21 cellular contexts compared by ENCODE assay signal in genomic region chr2:148177559-148177958, GRCh38.
DNase-seq lines count a peak whose midpoint lies in the region; ATAC-seq, FAIRE-seq and TF ChIP-seq lines count a peak whose summit lies in the region.
"Had no signal": no experiment of that assay in that cellular context is flagged by ENCODE, and none has a peak within 500 bp of the region (broad histone marks: within the 10 kb centered on the region; RNA-seq: fewer than 3 reads in every experiment).

No MANE protein-coding gene starts in this region.

- H2AFZ ChIP-seq in HepG2 (ENCODE audit: low read length): no peak overlapping the region
- no peak overlapping the region for H2AFZ ChIP-seq in IMR-90 (replicated peaks; ENCODE audit: low read length, poor library complexity)
- no peak overlapping the region for H2AFZ ChIP-seq in K562 (ENCODE audit: low read depth, low read length)
- H2AFZ ChIP-seq in H9 (ENCODE audit: low read length): no peak overlapping the region
- H2AFZ ChIP-seq: GM23248 had no signal

- peaks cover 0 to 3% of the 10 kb centered on the region in 2 experiments; a peak in 1 of 5 replicates for H3K36me3 ChIP-seq in HepG2 (replicated peaks in 1 of 2; ENCODE audit: control insufficient read depth in 1 of 2, insufficient read depth in 2 of 2, low read length in 2 of 2)
- no peaks in the 10 kb centered on the region for H3K36me3 ChIP-seq in right lobe of liver
- peaks cover 6% of the 10 kb centered on the region for H3K36me3 ChIP-seq in IMR-90 (ENCODE audit: control insufficient read depth, insufficient read depth, low read length)
- H3K36me3 ChIP-seq in K562 (ENCODE audit: control insufficient read depth, insufficient read depth, low read length): no peaks in the 10 kb centered on the region
- H3K36me3 ChIP-seq in spleen: peaks cover 0 to 32% (median 7%) of the 10 kb centered on the region in 6 donors

- no peak overlapping the region for H3K56ac ChIP-seq in IMR-90 (ENCODE audit: extremely low read depth, insufficient read depth, low read length)
- H3K56ac ChIP-seq in H9 (ENCODE audit: insufficient read length, low read depth, low read length): no peak overlapping the region

- H3K23ac ChIP-seq in IMR-90 (ENCODE audit: low read depth, low read length) (no peak overlapping the region), H9 (ENCODE audit: insufficient read length, low read depth, low read length) (no peak overlapping the region)

- no peak for TF ChIP-seq RAD21 in HepG2 (CRISPR knock-in tag; IDR thresholded peaks at IDR 0.05)
- no peak for TF ChIP-seq RAD21 in IMR-90 (IDR thresholded peaks at IDR 0.05; ENCODE audit: low read length)
- TF ChIP-seq RAD21 in K562 (CRISPR knock-in tag; conservative IDR thresholded peaks at IDR 0.05 in 1 of 2, IDR thresholded peaks at IDR 0.05 in 1 of 2): no peak

- H3K4ac ChIP-seq in IMR-90 (ENCODE audit: low read depth, low read length) (no peak overlapping the region), H9 (ENCODE audit: low read depth, low read length) (no peak overlapping the region)

- no peaks in the 10 kb centered on the region; the same call in 1 of the 2 replicates for H3K9me1 ChIP-seq in IMR-90 (ENCODE audit: insufficient read depth, low read length)
- H3K9me1 ChIP-seq in K562 (ENCODE audit: control insufficient read depth, insufficient read depth, low read length): no peaks in the 10 kb centered on the region

- H4K8ac ChIP-seq in IMR-90 (ENCODE audit: low read depth in 2 of 2, low read length in 2 of 2) (no peak overlapping the region), H9 (replicated peaks; ENCODE audit: insufficient read length, low read depth, low read length) (no peak overlapping the region)

- H2BK15ac ChIP-seq in IMR-90 (ENCODE audit: low read depth, low read length): no peak overlapping the region
- H2BK15ac ChIP-seq in H9 (ENCODE audit: low read depth, low read length): no peak overlapping the region

- H2BK12ac ChIP-seq in H9 (ENCODE audit: insufficient read length, low read depth, low read length): no peak overlapping the region

- 62% methylated on average over 1 of the region's 1 CpG for WGBS in HepG2 (ENCODE audit: low lambda C conversion rate)
- WGBS in right lobe of liver (ENCODE audit: insufficient coverage, low coverage, low lambda C conversion rate, missing lambda C conversion rate): 93% methylated on average over 1 of the region's 1 CpG
- no CpG with 5 or more reads among the region's 1 CpG for WGBS in IMR-90 (ENCODE audit: extremely low coverage in 2 of 2, insufficient read length in 1 of 2), 2 experiments
- WGBS in K562 (ENCODE audit: insufficient coverage, low coverage, missing lambda C conversion rate): 0% methylated on average over 1 of the region's 1 CpG
- 89 to 100% (median 95%) methylated on average over 1 of the region's 1 CpG for WGBS in spleen, 5 donors
- WGBS in H9 (ENCODE audit: extremely low coverage, insufficient read length, low lambda C conversion rate): no CpG with 5 or more reads among the region's 1 CpG

- H2AK5ac ChIP-seq in IMR-90 (ENCODE audit: low read depth, low read length): no peak overlapping the region
- H2AK5ac ChIP-seq in H9 (ENCODE audit: insufficient read length, low read length): no peak overlapping the region

- no peak overlapping the region for H2AK9ac ChIP-seq in IMR-90 (replicated peaks; ENCODE audit: low read depth, low read length, poor library complexity)

- POLR2A ChIA-PET in HepG2 (lab: Yijun Ruan, JAX): no interaction called here
- POLR2A ChIA-PET in IMR-90 (lab: Charles Lee; ENCODE audit: unreplicated experiment): no interaction called here
- POLR2A ChIA-PET in K562 (lab: Yijun Ruan, JAX): no interaction called here

- DNase-seq in HepG2 (ENCODE audit: low spot score): no peak
- no peak for DNase-seq in right lobe of liver
- DNase-seq in IMR-90: no peak
- peak; percentile 67 for DNase-seq in NCI-H1105 treated with DMSO at 0.1 percent for 48 hours (lab: John Stamatoyannopoulos, UW)
- DNase-seq in K562 (ENCODE audit: extremely low read depth in 1 of 4, low spot score in 3 of 4): no peak
- no peak for DNase-seq in stimulated activated CD4-positive, alpha-beta T cell treated with anti-CD3 and anti-CD28 coated beads, Interleukin-1b, Interleukin-23, amount 100 ng/mL, for 48 hours
- DNase-seq in spleen: no peak
- DNase-seq in H9: no peak
- DNase-seq: 8988T; C1 segment of cervical spinal cord; Calu3; CD4-positive, alpha-beta memory T cell; COR-L47; DMS153; GF-D8; GM23248; H7 had no signal

- no peaks in the 10 kb centered on the region for H3K9me3 ChIP-seq in HepG2 (ENCODE audit: low read length)
- no peaks in the 10 kb centered on the region for H3K9me3 ChIP-seq in right lobe of liver
- no peaks in the 10 kb centered on the region for H3K9me3 ChIP-seq in IMR-90 (ENCODE audit: control insufficient read depth, insufficient read depth, low read length)
- no peaks in the 10 kb centered on the region for H3K9me3 ChIP-seq in K562 (replicated peaks; ENCODE audit: control insufficient read depth, insufficient read depth, low read depth, low read length)
- no peaks in the 10 kb centered on the region for H3K9me3 ChIP-seq in spleen
- H3K9me3 ChIP-seq in H9 (ENCODE audit: control insufficient read depth, low read depth, low read length): no peaks in the 10 kb centered on the region

- dilution Hi-C loops in IMR-90 (cut with HindIII; ENCODE audit: low sequenced_read_pairs, unreplicated experiment): no loop called here

- H2BK120ac ChIP-seq in IMR-90 (ENCODE audit: low read depth, low read length) (no peak overlapping the region), H9 (ENCODE audit: low read depth, low read length, poor library complexity, severe bottlenecking) (no peak overlapping the region)

- H3K4me1 ChIP-seq in HepG2 (ENCODE audit: insufficient read depth, low read length) (no peaks in the 10 kb centered on the region), right lobe of liver (no peaks in the 10 kb centered on the region), IMR-90 (ENCODE audit: control insufficient read depth, insufficient read depth, low read length) (no peaks in the 10 kb centered on the region), K562 (replicated peaks in 1 of 2; ENCODE audit: control insufficient read depth in 2 of 2, insufficient read depth in 2 of 2, low read length in 2 of 2) (peaks cover 0 to 3% of the 10 kb centered on the region in 2 experiments; a peak in 2 of 5 replicates), spleen (no peaks in the 10 kb centered on the region), H9 (ENCODE audit: insufficient read depth, low read length) (no peaks in the 10 kb centered on the region)

- in situ Hi-C loops in HepG2 (cut with HindIII; ENCODE audit: extremely low pct_ligation_motif_present, low pct_unique_long_range_greater_than_20kb): no loop called here
- in situ Hi-C loops in IMR-90 (cut with MboI; ENCODE audit: low sequenced_read_pairs): no loop called here
- in situ Hi-C loops in K562 (cut with MboI): no loop called here

- H3K27me3 Mint-ChIP-seq in H9 (ENCODE audit: low read depth): no peaks in the 10 kb centered on the region
- H3K27me3 Mint-ChIP-seq: CD4-positive, alpha-beta memory T cell had no signal

- H3K27ac ChIP-seq in HepG2 (ENCODE audit: extremely low read length, insufficient read depth, low read length): no peak overlapping the region
- H3K27ac ChIP-seq in right lobe of liver: no peak overlapping the region
- no peak overlapping the region for H3K27ac ChIP-seq in IMR-90 (ENCODE audit: insufficient read depth, low read length)
- H3K27ac ChIP-seq in K562 (ENCODE audit: extremely low read depth, low read depth, low read length): no peak overlapping the region
- no peak overlapping the region for H3K27ac ChIP-seq in spleen
- no peak overlapping the region for H3K27ac ChIP-seq in H9 (ENCODE audit: insufficient read length, low read depth, low read length)
- H3K27ac ChIP-seq: GM23248 had no signal

- ATAC-seq in HepG2 (no peak), right lobe of liver (no peak), IMR-90 (ENCODE audit: low read depth) (no peak), K562 (no peak)
- ATAC-seq: HCT116 had no signal

- H4K91ac ChIP-seq in IMR-90 (ENCODE audit: insufficient read depth, low read depth, low read length) (no peak overlapping the region), H9 (ENCODE audit: insufficient read length, low read depth, low read length) (no peak overlapping the region)

- H3K4me1 Mint-ChIP-seq in H9: no peaks in the 10 kb centered on the region
- H3K4me1 Mint-ChIP-seq: CD4-positive, alpha-beta memory T cell had no signal

- TF ChIP-seq CTCF in HepG2 (CRISPR knock-in tag; IDR thresholded peaks at IDR 0.05) (no peak), right lobe of liver (IDR thresholded peaks at IDR 0.05) (no peak), IMR-90 (conservative IDR thresholded peaks at IDR 0.05; ENCODE audit: low read depth, low read length) (no peak), K562 (IDR thresholded peaks at IDR 0.05 in 2 of 3, conservative IDR thresholded peaks at IDR 0.05 in 1 of 3; ENCODE audit: insufficient read depth in 2 of 3, low read depth in 1 of 3, low read length in 3 of 3) (no peak), spleen (IDR thresholded peaks at IDR 0.05 in 8 of 11, conservative IDR thresholded peaks at IDR 0.05 in 3 of 11) (no peak), H9 (conservative IDR thresholded peaks at IDR 0.05) (no peak)

- no peak overlapping the region; a peak in 1 of 7 replicates for H3K27ac Mint-ChIP-seq in H9

- H4K5ac ChIP-seq in IMR-90 (ENCODE audit: low read depth, low read length): no peak overlapping the region
- no peak overlapping the region for H4K5ac ChIP-seq in H9 (ENCODE audit: insufficient read length, low read depth, low read length)

- intact Hi-C loops in HepG2 (cut with micrococcal nuclease; ENCODE audit: unreplicated experiment): no loop called here
- intact Hi-C loops in right lobe of liver (cut with DNase I): no loop called here
- intact Hi-C loops in IMR-90 (cut with micrococcal nuclease): no loop called here
- intact Hi-C loops in K562 (cut with micrococcal nuclease): no loop called here
- intact Hi-C loops in spleen (cut with DNase I; ENCODE audit: low total_unique reads): no loop called here

- H2BK20ac ChIP-seq in IMR-90 (ENCODE audit: low read depth, low read length): no peak overlapping the region
- no peak overlapping the region for H2BK20ac ChIP-seq in H9 (ENCODE audit: low read depth, low read length, poor library complexity, severe bottlenecking)

- H3K18ac ChIP-seq in IMR-90 (ENCODE audit: low read depth, low read length): no peak overlapping the region
- no peak overlapping the region for H3K18ac ChIP-seq in H9 (ENCODE audit: insufficient read length, low read depth, low read length)

- FAIRE-seq in HepG2 (lab: Jason Lieb, UNC): no peak
- FAIRE-seq in K562 (lab: Jason Lieb, UNC): no peak
- FAIRE-seq: GM12891, GM18507, H1 had no signal

- no TSS peak for BruUV-seq in HepG2 (replicated peaks; lab: Mats Ljungman, UMichigan)
- no TSS peak for BruUV-seq in IMR-90 (replicated peaks; lab: Mats Ljungman, UMichigan)
- BruUV-seq in K562 (replicated peaks; lab: Mats Ljungman, UMichigan): no TSS peak

- peaks cover 0 to 11% (median 4%) of the 10 kb centered on the region in 3 experiments; a peak in 5 of 7 replicates for H3K36me3 Mint-ChIP-seq in H9 (ENCODE audit: insufficient read depth in 1 of 3, low read depth in 3 of 3)

- H3K4me3 ChIP-seq in HepG2 (replicated peaks in 1 of 3; ENCODE audit: insufficient read depth in 1 of 3, low read depth in 2 of 3, low read length in 3 of 3) (no peak overlapping the region), right lobe of liver (no peak overlapping the region), IMR-90 (ENCODE audit: insufficient read depth, low read depth, low read length) (no peak overlapping the region), K562 (no peak overlapping the region), spleen (no peak overlapping the region)
- H3K4me3 ChIP-seq: GM23248 had no signal

- no peak overlapping the region for H3K4me3 Mint-ChIP-seq in H9
- H3K4me3 Mint-ChIP-seq: CD4-positive, alpha-beta memory T cell had no signal

- H3T11ph ChIP-seq in H9 (ENCODE audit: low read length): no peak overlapping the region

- H3K9ac ChIP-seq in HepG2 (ENCODE audit: insufficient read depth, low read depth, low read length): no peak overlapping the region
- no peak overlapping the region for H3K9ac ChIP-seq in IMR-90 (ENCODE audit: low read depth, low read length)
- H3K9ac ChIP-seq in K562 (ENCODE audit: insufficient read depth in 1 of 2, low read depth in 2 of 2, low read length in 2 of 2): no peak overlapping the region
- no peak overlapping the region for H3K9ac ChIP-seq in H9 (ENCODE audit: extremely low read depth, insufficient read length, low read length)
- H3K9ac ChIP-seq: GM23248 had no signal

- TF ChIP-seq POLR2A in HepG2 (IDR thresholded peaks at IDR 0.05; ENCODE audit: insufficient read depth in 1 of 2, low read depth in 2 of 2, low read length in 2 of 2) (no peak), right lobe of liver (IDR thresholded peaks at IDR 0.05) (no peak), IMR-90 (IDR thresholded peaks at IDR 0.05; ENCODE audit: low read depth, low read length) (no peak), K562 (conservative IDR thresholded peaks at IDR 0.05) (no peak), spleen (IDR thresholded peaks at IDR 0.05) (no peak)

- H3K9me3 Mint-ChIP-seq in H9: no peaks in the 10 kb centered on the region
- H3K9me3 Mint-ChIP-seq: CD4-positive, alpha-beta memory T cell had no signal

- H4K20me1 ChIP-seq in HepG2 (ENCODE audit: insufficient read depth, low read length) (no peaks in the 10 kb centered on the region), IMR-90 (ENCODE audit: insufficient read depth, low read length) (no peaks in the 10 kb centered on the region), K562 (replicated peaks; ENCODE audit: control insufficient read depth, insufficient read depth, low read length) (no peaks in the 10 kb centered on the region), H9 (ENCODE audit: control insufficient read depth, insufficient read depth, insufficient read length) (no peaks in the 10 kb centered on the region)

- no peaks in the 10 kb centered on the region for H3K79me1 ChIP-seq in IMR-90 (ENCODE audit: low read depth in 1 of 2, low read length in 2 of 2)
- H3K79me1 ChIP-seq in H9 (ENCODE audit: insufficient read depth, low read depth, low read length, poor library complexity, severe bottlenecking): no peaks in the 10 kb centered on the region

- TF ChIP-seq EP300 in HepG2 (IDR thresholded peaks at IDR 0.05; ENCODE audit: low read depth in 2 of 2, low read length in 2 of 2) (no peak), HepG2 (CRISPR knock-in tag; IDR thresholded peaks at IDR 0.05; ENCODE audit: borderline replicate concordance) (no peak), K562 (IDR thresholded peaks at IDR 0.05; ENCODE audit: low read length) (no peak)

- no peaks in the 10 kb centered on the region for H3K27me3 ChIP-seq in HepG2 (ENCODE audit: control insufficient read depth in 1 of 2, insufficient read depth in 2 of 2, low read length in 2 of 2)
- no peaks in the 10 kb centered on the region for H3K27me3 ChIP-seq in right lobe of liver
- no peaks in the 10 kb centered on the region for H3K27me3 ChIP-seq in IMR-90 (ENCODE audit: control insufficient read depth, insufficient read depth, low read length)
- H3K27me3 ChIP-seq in K562 (ENCODE audit: control insufficient read depth in 2 of 2, insufficient read depth in 2 of 2, low read length in 2 of 2): no peaks in the 10 kb centered on the region
- H3K27me3 ChIP-seq in spleen (replicated peaks in 1 of 7): no peaks in the 10 kb centered on the region
- H3K27me3 ChIP-seq in H9 (ENCODE audit: insufficient read depth, low read length): no peaks in the 10 kb centered on the region

- H2BK5ac ChIP-seq in IMR-90 (ENCODE audit: low read depth, low read length, poor library complexity, severe bottlenecking) (no peak overlapping the region), H9 (ENCODE audit: insufficient read length, low read length) (no peak overlapping the region)

- H3K79me2 ChIP-seq in HepG2 (ENCODE audit: insufficient read depth, low read length) (no peaks in the 10 kb centered on the region), K562 (ENCODE audit: control insufficient read depth, insufficient read depth, low read length) (no peaks in the 10 kb centered on the region), H9 (ENCODE audit: insufficient read depth, low read length) (no peaks in the 10 kb centered on the region)

- CTCF ChIA-PET in HepG2 (lab: Yijun Ruan, JAX; ENCODE audit: low intra/inter-chr PET ratio, low total read pairs): no interaction called here
- CTCF ChIA-PET in IMR-90 (lab: Yijun Ruan, JAX): no interaction called here
- CTCF ChIA-PET in K562 (lab: Yijun Ruan, JAX; ENCODE audit: low intra/inter-chr PET ratio): no interaction called here

- peaks cover 3% of the 10 kb centered on the region for H3K23me2 ChIP-seq in H9 (ENCODE audit: insufficient read length, low read depth, low read length, poor library complexity, severe bottlenecking)

- no peak overlapping the region for H3K14ac ChIP-seq in IMR-90 (replicated peaks; ENCODE audit: low read depth, low read length)
- no peak overlapping the region for H3K14ac ChIP-seq in H9 (ENCODE audit: insufficient read depth, low read length)

- H3K4me2 ChIP-seq in HepG2 (ENCODE audit: low read depth, low read length) (no peak overlapping the region), IMR-90 (ENCODE audit: low read depth, low read length) (no peak overlapping the region), K562 (ENCODE audit: insufficient read depth, low read length) (no peak overlapping the region), H9 (ENCODE audit: insufficient read depth, insufficient read length, low read length) (no peak overlapping the region)

Comparison
In these comparisons a context has a peak if more than half of its experiments do, and no peak if none do; other contexts are left out.
1. Of the 241 proteins assayed by ChIP-seq in both HepG2 and K562: peak only in HepG2: MAFF and MAFK; only in K562: none; in both: none; in neither: 239.